ENCODE assay signal across 10 cellular contexts in genomic region chrX:150587585-150588503, GRCh38. TPM values are rescaled to one million over a fixed set of nuclear protein-coding genes. Genes with fewer than 3 reads are reported as not detected.
DNase-seq lines count a peak whose midpoint lies in the region; ATAC-seq, FAIRE-seq and TF ChIP-seq lines count a peak whose summit lies in the region.
"Had no signal": no experiment of that assay in that cellular context is flagged by ENCODE, and none has a peak within 500 bp of the region (broad histone marks: within the 10 kb centered on the region; RNA-seq: fewer than 3 reads in every experiment).

No MANE protein-coding gene starts in this region.

- peak; percentile 62 to 77 (median 75) for TF ChIP-seq CTCF in GM12878 (IDR thresholded peaks at IDR 0.05 in 2 of 3, conservative IDR thresholded peaks at IDR 0.05 in 1 of 3; ENCODE audit: control insufficient read depth in 2 of 3, extremely low read depth in 1 of 3, insufficient read depth in 1 of 3, low read depth in 3 of 3, low read length in 3 of 3)
- peak; percentile 61 for TF ChIP-seq CTCF in mesothelial cell of epicardium (IDR thresholded peaks at IDR 0.05; ENCODE audit: unreplicated experiment)
- no peak for TF ChIP-seq CTCF in omental fat pad (IDR thresholded peaks at IDR 0.05)

- H2AFZ ChIP-seq in GM12878 (ENCODE audit: control insufficient read depth, low read depth, low read length), result no peak overlapping the region

- TF ChIP-seq POLR2A in GM12878 (IDR thresholded peaks at IDR 0.05; ENCODE audit: low read depth, low read length), result no peak

- H3K9me3 Mint-ChIP-seq in mesothelial cell of epicardium, result peaks cover 15% of the 10 kb centered on the region

- no peaks in the 10 kb centered on the region for H3K4me1 ChIP-seq in GM12878 (ENCODE audit: control insufficient read depth, insufficient read depth, low read length)
- H3K4me1 ChIP-seq: BLaER1 had no signal

- H3K4me1 Mint-ChIP-seq in mesothelial cell of epicardium, result no peaks in the 10 kb centered on the region

- FAIRE-seq in RCC 7860 (lab: Jason Lieb, UNC), result peak; percentile 81
- no peak for FAIRE-seq in GM12878 (lab: Jason Lieb, UNC)
- FAIRE-seq: TTC549 had no signal

- H3K4me3 Mint-ChIP-seq in mesothelial cell of epicardium, result no peak overlapping the region

- peak; percentile 19 for DNase-seq in DMS53 (lab: John Stamatoyannopoulos, UW)
- no peak for DNase-seq in DMS53 treated with DMSO at 0.1 percent for 48 hours (lab: John Stamatoyannopoulos, UW; ENCODE audit: unreplicated experiment)
- no peak for DNase-seq in RCC 7860 (ENCODE audit: low spot score)
- DNase-seq in GM12878 (ENCODE audit: low read depth, low spot score), result no peak
- DNase-seq in mesothelial cell of epicardium (ENCODE audit: low spot score in 2 of 2, unreplicated experiment in 2 of 2), result no peak
- no peak for DNase-seq in NCI-H1436 (lab: John Stamatoyannopoulos, UW)
- no peak for DNase-seq in omental fat pad (ENCODE audit: low spot score)

- in situ Hi-C loops in GM12878 (cut with MboI), result no loop called here

- CTCF ChIA-PET in GM12878 (lab: Yijun Ruan, JAX), result interaction anchor here (0.6 to 2.6 kb wide), 21 partner anchors 9 to 198 kb away, joined by 3 to 16 read pairs (median 5); no protein-coding TSS in a partner anchor

- no peak overlapping the region for H3K27ac Mint-ChIP-seq in mesothelial cell of epicardium

- H4K20me1 ChIP-seq in GM12878 (ENCODE audit: control insufficient read depth, insufficient read depth), result no peaks in the 10 kb centered on the region

- peak; percentile 66 for TF ChIP-seq RAD21 in GM12878 (IDR thresholded peaks at IDR 0.05; ENCODE audit: insufficient read depth, low read depth, low read length)

- BruUV-seq in GM12878 (replicated peaks; lab: Mats Ljungman, UMichigan), result no TSS peak

- H3K36me3 Mint-ChIP-seq in mesothelial cell of epicardium, result no peaks in the 10 kb centered on the region

- SMC1A ChIA-PET in GM12878 (lab: Charles Lee; ENCODE audit: uncharacterized antibody, unreplicated experiment), result interaction anchor here (0.7 to 2.1 kb wide), 8 partner anchors 10 to 617 kb away, joined by 3 to 10 read pairs (median 3); no protein-coding TSS in a partner anchor

- ATAC-seq in GM12878 (peak; percentile 76), omental fat pad (ENCODE audit: low FRiP score) (no peak), GM18517 (IDR thresholded peaks at IDR 0.05; ENCODE audit: unreplicated experiment) (no peak)

- H3K79me2 ChIP-seq in GM12878 (ENCODE audit: control insufficient read depth, insufficient read depth, low read length), result no peaks in the 10 kb centered on the region

- RAD21 ChIA-PET in GM12878 (lab: Charles Lee; ENCODE audit: unreplicated experiment), result interaction anchor here (1.0 kb wide), 2 partner anchors 137 to 138 kb away, joined by 3 to 5 read pairs; no protein-coding TSS in a partner anchor

- H3K4me3 ChIP-seq in GM12878, result no peak overlapping the region
- H3K4me3 ChIP-seq: BLaER1 had no signal

- H3K9ac ChIP-seq in GM12878 (ENCODE audit: control insufficient read depth, insufficient read depth, low read length), result no peak overlapping the region
- H3K9ac ChIP-seq: BLaER1 had no signal

- H3K27me3 Mint-ChIP-seq in mesothelial cell of epicardium (ENCODE audit: low read depth), result no peaks in the 10 kb centered on the region

- WGBS in GM12878 (ENCODE audit: insufficient coverage, insufficient replicate concordance, low lambda C conversion rate, missing lambda C conversion rate), result 49% methylated on average over 8 of the region's 8 CpGs

- intact Hi-C loops in GM12878 (cut with micrococcal nuclease; ENCODE audit: unreplicated experiment), result loop anchor here (5.0 kb wide), 1 partner anchor 626 kb away; no protein-coding TSS in a partner anchor

- POLR2A ChIA-PET in GM12878 (lab: Charles Lee), result no interaction called here

- H3K27me3 ChIP-seq in GM12878 (replicated peaks in 1 of 2; ENCODE audit: control insufficient read depth in 2 of 2, insufficient read depth in 2 of 2, low read length in 1 of 2), result no peaks in the 10 kb centered on the region
- H3K27me3 ChIP-seq: BLaER1 had no signal

- H3K4me2 ChIP-seq in GM12878 (ENCODE audit: control insufficient read depth, insufficient read depth), result no peak overlapping the region
- H3K4me2 ChIP-seq: BLaER1 had no signal

- no peak for TF ChIP-seq EP300 in GM12878 (IDR thresholded peaks at IDR 0.05; ENCODE audit: borderline replicate concordance in 1 of 2, control insufficient read depth in 1 of 2, low read depth in 2 of 2, low read length in 2 of 2)

- no peaks in the 10 kb centered on the region for H3K9me3 ChIP-seq in GM12878 (replicated peaks; ENCODE audit: control insufficient read depth, insufficient read depth, low read length)
- H3K9me3 ChIP-seq: BLaER1 had no signal

- no peaks in the 10 kb centered on the region for H3K36me3 ChIP-seq in GM12878 (ENCODE audit: control insufficient read depth in 2 of 2, insufficient read depth in 2 of 2, low read length in 1 of 2)
- H3K36me3 ChIP-seq: BLaER1 had no signal

- no peak overlapping the region for H3K27ac ChIP-seq in GM12878 (ENCODE audit: control insufficient read depth, insufficient read depth)
- H3K27ac ChIP-seq: BLaER1 had no signal

TF ChIP-seq in GM12878, 131 proteins besides CTCF, POLR2A, EP300 and RAD21:
- TF ChIP-seq TCF3 (IDR thresholded peaks at IDR 0.05; ENCODE audit: borderline replicate concordance, insufficient read depth, low read depth, low read length) (no peak), SMC3 (IDR thresholded peaks at IDR 0.05; ENCODE audit: borderline replicate concordance, low read length) (peak; percentile 73; the same call in 1 of the 2 replicates), YY1 (IDR thresholded peaks at IDR 0.05; ENCODE audit: low read depth, low read length) (0 out of 2 replicates have a peak, but pooled peaks have one; percentile 38)

RNA-seq across cellular contexts. Expression of gene MTM1, which starts 19.4 kb away (rescaled TPM):
- 13.8 and 14.0 TPM in 2 replicates for total RNA-seq in GM12878 (2013; cell fraction: nucleolus; rRNA removed)
- 6.4 and 13.3 TPM in 2 replicates for total RNA-seq in GM12878 (2014; rRNA removed)
- 8.5 and 8.9 TPM in 2 replicates for total RNA-seq in GM12878 (2014; rRNA removed; fragmentation: Illumina TruSeq; extraction: Trizol)
- 9.1 and 9.2 TPM in 2 replicates for total RNA-seq in GM12878 (2021)
- polyA plus RNA-seq in GM12878 (2011; ENCODE audit: low read depth), result 1.8 TPM
- polyA plus RNA-seq in GM12878 (2011; rRNA removed), result 3.9 and 5.9 TPM in 2 replicates
- polyA plus RNA-seq in GM12878 (2011; cell fraction: cytosol; rRNA removed), result 1.2 TPM in 2 replicates
- polyA plus RNA-seq in GM12878 (2011; cell fraction: nucleus; rRNA removed), result 1.6 and 2.3 TPM in 2 replicates
- 2.8 and 3.7 TPM in 2 replicates for polyA plus RNA-seq in GM12878 (2012)
- 7.9 and 10.8 TPM in 2 replicates for polyA plus RNA-seq in GM12878 (2014; fragmentation: Illumina TruSeq; extraction: Trizol)
- polyA plus RNA-seq in GM12878 (2014; fragmentation: Nextera tagmentation; extraction: Ambion mirVana), result 1 to 10 TPM; 3.9 to 5.3 TPM
- 4.9 and 6.6 TPM in 2 replicates for polyA plus RNA-seq in GM12878 (2014; rRNA removed)
- 10 to 100 TPM; 10.6 to 11.4 TPM for polyA plus RNA-seq in GM12878 (2016; fragmentation: Nextera tagmentation; extraction: Ambion mirVana)
- polyA minus RNA-seq in GM12878 (2011; rRNA and poly(A)+ RNA removed), result 1.6 and 8.9 TPM in 2 replicates
- polyA minus RNA-seq in GM12878 (2011; cell fraction: cytosol; rRNA and poly(A)+ RNA removed), result 0.53 and 0.83 TPM in 2 replicates
- polyA minus RNA-seq in GM12878 (2011; cell fraction: nucleus; rRNA and poly(A)+ RNA removed), result 3.5 and 4.2 TPM in 2 replicates
- 8.9 to 10.9 TPM (median 9.2 TPM) in 3 replicates for total RNA-seq in mesothelial cell of epicardium
- total RNA-seq in omental fat pad, result 10 to 100 TPM in 1 of 4 donors, 1 to 10 TPM in 3; 7.1 to 15.1 (median 9.3) TPM

Comparison
In these comparisons a context has a peak if more than half of its experiments do, and no peak if none do; other contexts are left out.
1. CTCF ChIP-seq: peak in GM12878 (3 of 3) and mesothelial cell of epicardium (single experiment); none in omental fat pad (0 of 3).